27 cellular contexts compared by ENCODE assay signal in genomic region chrX:137969191-137969590, GRCh38.
"Had no signal": no experiment of that assay in that cellular context is flagged by ENCODE, and none has a peak within 500 bp of the region (broad histone marks: within the 10 kb centered on the region; RNA-seq: fewer than 3 reads in every experiment).

No MANE protein-coding gene starts in this region.

- H3K4me3 ChIP-seq: stomach, suprapubic skin, testis, thoracic aorta, thyroid gland, tibial artery, tibial nerve, transverse colon, upper lobe of left lung, upper lobe of right lung, uterus, vagina had no signal

- FAIRE-seq: urothelium cell line had no signal

- H3K4me1 ChIP-seq: stomach, suprapubic skin, testis, thyroid gland, tibial artery, tibial nerve, transverse colon, upper lobe of left lung, upper lobe of right lung, uterus, vagina had no signal

- H3K27me3 ChIP-seq: stomach, suprapubic skin, testis, thyroid gland, tibial artery, tibial nerve, transverse colon, upper lobe of left lung, upper lobe of right lung, uterus, vagina had no signal

- H3K27ac ChIP-seq: stomach, suprapubic skin, testis, thoracic aorta, thyroid gland, tibial artery, tibial nerve, transverse colon, upper lobe of left lung, upper lobe of right lung, uterus, vagina had no signal

- H3K9me3 ChIP-seq: stomach, suprapubic skin, testis, thoracic aorta, thyroid gland, tibial artery, tibial nerve, transverse colon, upper lobe of left lung, upper lobe of right lung, uterus, vagina had no signal

- ATAC-seq: stimulated activated effector memory CD8-positive, alpha-beta T cell treated with anti-CD3 and anti-CD28 coated beads, Interleukin-12 subunit alpha, Interleukin-12 subunit beta, amount 100 ng/mL, for 72 hours; stimulated activated memory B cell treated with anti-CD40 and anti-IgM and Interleukin-4, amounts not matched to agents 10 μg/mL and 1 μg/mL and 100 μg/mL, for 72 hours; stimulated activated naive B cell treated with anti-CD40 and anti-IgM and Interleukin-4, amounts not matched to agents 10 μg/mL and 1 μg/mL and 100 μg/mL, for 72 hours; stimulated activated naive CD8-positive, alpha-beta T cell treated with anti-CD3 and anti-CD28 coated beads, Interleukin-15, amount 100 ng/mL, for 72 hours; stimulated activated naive CD8-positive, alpha-beta T cell treated with anti-CD3 and anti-CD28 coated beads, Interleukin-15, Interleukin-2, amounts not matched to agents 100 U/mL and 50 U/mL, for 24 hours; upper lobe of right lung had no signal

- DNase-seq: stimulated activated CD4-positive, alpha-beta T cell treated with anti-CD3 and anti-CD28 coated beads, Interleukin-2, amount 100 ng/mL, for 48 hours; stimulated activated CD4-positive, alpha-beta T cell treated with anti-CD3 and anti-CD28 coated beads, Interleukin-4, amount 100 ng/mL, for 1 hour; stimulated activated CD4-positive, alpha-beta T cell treated with anti-CD3 and anti-CD28 coated beads, Interleukin-4, amount 100 ng/mL, for 24 hours; stimulated activated CD4-positive, alpha-beta T cell treated with anti-CD3 and anti-CD28 coated beads, Interleukin-4, amount 100 ng/mL, for 4 hours; stimulated activated CD8-positive, alpha-beta memory T cell treated with anti-CD3 and anti-CD28 coated beads, Interleukin-4, amount 100 ng/mL, for 48 hours; stimulated activated naive B cell treated with anti-CD40 and anti-IgM and Interleukin-4, amounts not matched to agents 10 μg/mL and 1 μg/mL and 100 μg/mL, for 72 hours; stimulated activated naive CD4-positive, alpha-beta T cell; stimulated activated naive CD4-positive, alpha-beta T cell treated with Interleukin-2 at 50 U/mL for 16 hours; stimulated activated naive CD8-positive, alpha-beta T cell treated with anti-CD3 and anti-CD28 coated beads, Interleukin-15, amount 100 ng/mL, for 72 hours; stimulated activated naive CD8-positive, alpha-beta T cell treated with anti-CD3 and anti-CD28 coated beads, Interleukin-15, Interleukin-2, amounts not matched to agents 100 U/mL and 50 U/mL, for 24 hours; stomach; substantia nigra; testis; thyroid gland; tibial artery; transverse colon; trophoblast cell; upper lobe of left lung; upper lobe of right lung; uterus had no signal

- H3K36me3 ChIP-seq: stomach, suprapubic skin, thoracic aorta, thyroid gland, tibial artery, tibial nerve, transverse colon, upper lobe of left lung, upper lobe of right lung, uterus, vagina had no signal
